22 cellular contexts compared by ENCODE assay signal in the genomic region with DNA sequence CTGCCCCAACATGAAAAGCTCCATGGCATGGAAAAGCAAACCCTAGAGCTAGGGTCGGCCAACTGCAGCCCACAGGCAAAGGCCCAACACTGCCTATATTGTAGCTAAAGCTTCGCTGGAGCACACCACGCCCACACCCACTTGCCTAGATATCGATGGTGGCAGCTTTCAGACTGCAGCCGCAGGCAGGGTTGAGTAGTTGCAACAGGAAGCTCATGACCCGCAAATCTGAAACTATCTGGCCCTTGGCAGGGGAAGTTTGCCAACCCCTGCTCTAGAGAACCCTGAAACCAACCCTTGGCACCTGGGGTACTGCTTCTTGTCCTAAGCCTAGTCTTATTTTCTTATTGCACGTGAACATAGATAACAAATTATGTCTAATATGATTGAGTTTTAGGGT.
DNase-seq lines count a peak whose midpoint lies in the region; ATAC-seq lines count a peak whose summit lies in the region.
"Had no signal": no experiment of that assay in that cellular context is flagged by ENCODE, and none has a peak within 500 bp of the region (broad histone marks: within the 10 kb centered on the region; RNA-seq: fewer than 3 reads in every experiment).

No MANE protein-coding gene starts in this region.

- H3K27me3 Mint-ChIP-seq in naive B cell: peaks cover 0 to 1% (median 0%) of the 10 kb centered on the region in 3 donors
- no peaks in the 10 kb centered on the region for H3K27me3 Mint-ChIP-seq in activated CD4-positive, alpha-beta T cell treated with anti-CD3 and anti-CD28 coated beads for 36 hours
- H3K27me3 Mint-ChIP-seq: CD4-positive, alpha-beta memory T cell had no signal

- H3K4me2 ChIP-seq in BLaER1 treated with 17β-estradiol and CSF1 and Interleukin-3, amounts not matched to agents 10 nM and 100 nM: peak overlapping the region; percentile 45 to 80 (median 66)
- H3K4me2 ChIP-seq: GM23338 had no signal

- H4K20me1 ChIP-seq in BLaER1 treated with 17β-estradiol and CSF1 and Interleukin-3, amounts not matched to agents 10 nM and 100 nM: no peaks in the 10 kb centered on the region

- peak overlapping the region in 1 of 8 donors; percentile 35 for H3K4me3 Mint-ChIP-seq in naive B cell
- H3K4me3 Mint-ChIP-seq in activated CD4-positive, alpha-beta T cell treated with anti-CD3 and anti-CD28 coated beads for 36 hours: no peak overlapping the region
- H3K4me3 Mint-ChIP-seq: CD4-positive, alpha-beta memory T cell; GM23338 had no signal

- no peak overlapping the region for H3K4me3 ChIP-seq in BLaER1 treated with 17β-estradiol and CSF1 and Interleukin-3, amounts not matched to agents 10 nM and 100 nM
- H3K4me3 ChIP-seq: GM23338, Peyer's patch had no signal

- ATAC-seq in GM18907 (IDR thresholded peaks at IDR 0.05; ENCODE audit: unreplicated experiment): peak; percentile 74
- peak; percentile 30 to 67 for ATAC-seq in naive B cell (ENCODE audit: low read depth in 2 of 2)
- no peak for ATAC-seq in activated CD4-positive, alpha-beta T cell treated with anti-CD3 and anti-CD28 coated beads for 36 hours
- ATAC-seq in HG03045 (IDR thresholded peaks at IDR 0.05; ENCODE audit: unreplicated experiment): no peak
- ATAC-seq: GM23338, HCT116, Right ventricle myocardium inferior had no signal

- POLR2A ChIA-PET in activated CD4-positive, alpha-beta T cell treated with anti-CD3 and anti-CD28 coated beads for 36 hours (lab: Charles Lee): no interaction called here

- H3K27ac ChIP-seq in BLaER1 treated with 17β-estradiol and CSF1 and Interleukin-3, amounts not matched to agents 10 nM and 100 nM: peak overlapping the region in 8 of 11 experiments; percentile 10 to 61 (median 48); a peak in 12 of 22 replicates
- H3K27ac ChIP-seq: Peyer's patch had no signal

- no peaks in the 10 kb centered on the region for H3K9me3 ChIP-seq in BLaER1 treated with 17β-estradiol and CSF1 and Interleukin-3, amounts not matched to agents 10 nM and 100 nM (replicated peaks in 1 of 11)
- H3K9me3 ChIP-seq: BE2C, Peyer's patch had no signal

- no peaks in the 10 kb centered on the region for H3K36me3 Mint-ChIP-seq in naive B cell
- H3K36me3 Mint-ChIP-seq in activated CD4-positive, alpha-beta T cell treated with anti-CD3 and anti-CD28 coated beads for 36 hours (ENCODE audit: low read depth): no peaks in the 10 kb centered on the region
- H3K36me3 Mint-ChIP-seq: CD4-positive, alpha-beta memory T cell had no signal

- H3K9me3 Mint-ChIP-seq in naive B cell: peaks cover 0 to 7% (median 2%) of the 10 kb centered on the region in 7 donors
- no peaks in the 10 kb centered on the region for H3K9me3 Mint-ChIP-seq in activated CD4-positive, alpha-beta T cell treated with anti-CD3 and anti-CD28 coated beads for 36 hours (ENCODE audit: low read depth)

- H3K4me1 ChIP-seq in BLaER1 treated with 17β-estradiol and CSF1 and Interleukin-3, amounts not matched to agents 10 nM and 100 nM: peaks cover 17 to 21% (median 19%) of the 10 kb centered on the region in 10 experiments
- H3K4me1 ChIP-seq: BE2C, Peyer's patch had no signal

- CTCF ChIA-PET in activated CD4-positive, alpha-beta T cell treated with anti-CD3 and anti-CD28 coated beads for 36 hours (lab: Charles Lee): no interaction called here

- DNase-seq in MV-4-11 (lab: John Stamatoyannopoulos, UW): peak; percentile 23
- no peak for DNase-seq in naive B cell
- no peak for DNase-seq in activated CD4-positive, alpha-beta T cell treated with anti-CD3 and anti-CD28 coated beads for 36 hours
- DNase-seq in middle frontal gyrus (ENCODE audit: extremely low spot score, low spot score): no peak
- no peak for DNase-seq in stimulated activated CD8-positive, alpha-beta memory T cell treated with anti-CD3 and anti-CD28 coated beads, Interleukin-4, amount 100 ng/mL, for 48 hours
- DNase-seq: BE2C; CD4-positive, alpha-beta memory T cell; DMS153; GDM1; KBM-7; NCI-H1048; NCI-H1436 treated with DMSO at 0.1 percent for 48 hours; NCI-H2029; NCI-H2171; NCI-H526; Peyer's patch had no signal

- H3K27me3 ChIP-seq in BLaER1 treated with 17β-estradiol and CSF1 and Interleukin-3, amounts not matched to agents 10 nM and 100 nM: no peaks in the 10 kb centered on the region
- H3K27me3 ChIP-seq: BE2C, Peyer's patch had no signal

- intact Hi-C loops in activated CD4-positive, alpha-beta T cell treated with anti-CD3 and anti-CD28 coated beads for 36 hours (cut with DNase I, micrococcal nuclease): no loop called here

- H3K9ac ChIP-seq in BLaER1 treated with 17β-estradiol and CSF1 and Interleukin-3, amounts not matched to agents 10 nM and 100 nM: no peak overlapping the region

- peaks cover 0 to 11% (median 0%) of the 10 kb centered on the region in 3 donors for H3K4me1 Mint-ChIP-seq in naive B cell
- no peaks in the 10 kb centered on the region for H3K4me1 Mint-ChIP-seq in activated CD4-positive, alpha-beta T cell treated with anti-CD3 and anti-CD28 coated beads for 36 hours
- H3K4me1 Mint-ChIP-seq: CD4-positive, alpha-beta memory T cell had no signal

- no peak overlapping the region for H3K27ac Mint-ChIP-seq in naive B cell
- H3K27ac Mint-ChIP-seq in activated CD4-positive, alpha-beta T cell treated with anti-CD3 and anti-CD28 coated beads for 36 hours: no peak overlapping the region
- H3K27ac Mint-ChIP-seq: CD4-positive, alpha-beta memory T cell; GM23338 had no signal

- H3K36me3 ChIP-seq in BLaER1 treated with 17β-estradiol and CSF1 and Interleukin-3, amounts not matched to agents 10 nM and 100 nM: no peaks in the 10 kb centered on the region
- H3K36me3 ChIP-seq: BE2C, Peyer's patch had no signal

Comparison
In these comparisons a context has a peak if more than half of its experiments do, and no peak if none do; other contexts are left out.
1. ATAC-seq: peak in GM18907 (single experiment) and naive B cell (2 of 2); none in activated CD4-positive, alpha-beta T cell treated with anti-CD3 and anti-CD28 coated beads for 36 hours (single experiment) and HG03045 (single experiment).